In the genomic region with DNA sequence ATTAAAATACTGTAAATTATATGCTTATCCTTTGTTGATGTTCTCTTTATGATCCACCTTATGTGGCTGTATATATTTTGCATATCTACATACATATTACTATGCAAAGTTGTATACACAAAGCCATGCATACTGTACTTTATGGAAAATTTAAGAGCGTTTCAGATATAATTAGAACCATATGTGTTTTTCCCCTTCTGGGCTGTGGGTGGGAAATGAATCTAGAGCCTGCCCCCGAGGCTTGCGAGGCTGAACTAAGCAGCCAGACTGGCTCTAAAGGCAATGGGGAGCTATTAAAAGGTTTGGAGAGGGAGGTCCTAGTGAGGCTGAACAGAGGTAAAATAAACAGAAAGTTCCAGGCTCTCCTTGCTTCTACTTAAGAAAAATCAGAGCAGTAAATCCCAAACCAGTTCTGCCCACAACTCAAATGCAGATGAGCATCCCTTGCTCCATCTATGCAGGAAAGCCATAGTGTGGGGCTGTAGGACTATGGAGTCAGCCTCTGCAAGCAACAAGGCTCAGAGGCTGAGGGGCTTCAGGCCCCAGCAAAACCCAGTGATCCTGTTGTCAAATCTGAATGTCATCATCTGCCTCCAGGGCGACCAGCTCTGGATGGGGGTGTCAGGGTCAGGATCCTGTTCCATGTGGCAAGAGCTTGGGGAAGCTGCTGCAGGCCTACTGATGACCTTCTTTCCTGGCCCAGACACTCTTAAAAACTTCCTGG, we compare ENCODE assay signal across 8 cellular contexts. TPM values are rescaled to one million over a fixed set of nuclear protein-coding genes. Genes with fewer than 3 reads are reported as not detected.
DNase-seq lines count a peak whose midpoint lies in the region; ATAC-seq and TF ChIP-seq lines count a peak whose summit lies in the region.

No MANE protein-coding gene starts in this region.

- H3K27ac Mint-ChIP-seq in neural crest cell (ENCODE audit: unreplicated experiment), result peak overlapping the region; percentile 97

- TF ChIP-seq CTCF in neural crest cell (conservative IDR thresholded peaks at IDR 0.05), result no peak

- H3K4me1 Mint-ChIP-seq in neural crest cell, result peaks cover 57% of the 10 kb centered on the region

- peak overlapping the region; percentile 85 for H3K4me3 Mint-ChIP-seq in neural crest cell

- H3K4me1 ChIP-seq in NT2/D1 (ENCODE audit: insufficient read depth, insufficient read length), result peaks cover 4% of the 10 kb centered on the region
- peaks cover 46 to 53% of the 10 kb centered on the region in 2 donors for H3K4me1 ChIP-seq in duodenal mucosa (ENCODE audit: control insufficient read depth in 1 of 2, insufficient read depth in 2 of 2, low read length in 2 of 2)

- H3K9me3 ChIP-seq in NT2/D1 (ENCODE audit: insufficient read depth, low read length), result no peaks in the 10 kb centered on the region
- H3K9me3 ChIP-seq in duodenal mucosa (ENCODE audit: control insufficient read depth in 1 of 2, low read length in 2 of 2), result no peaks in the 10 kb centered on the region

- H3K4me3 ChIP-seq in NT2/D1 (ENCODE audit: insufficient read length, low read depth), result no peak overlapping the region
- peak overlapping the region in 1 of 2 donors; percentile 84 for H3K4me3 ChIP-seq in duodenal mucosa (ENCODE audit: low read depth in 1 of 2, low read length in 2 of 2)

- H3K36me3 ChIP-seq in NT2/D1 (ENCODE audit: insufficient read depth, insufficient read length, low read length), result no peaks in the 10 kb centered on the region
- H3K36me3 ChIP-seq in duodenal mucosa (ENCODE audit: control insufficient read depth in 1 of 2, insufficient read depth in 2 of 2, low read length in 2 of 2), result no peaks in the 10 kb centered on the region

- peak overlapping the region; percentile 89 for H3K27ac ChIP-seq in duodenal mucosa (ENCODE audit: low read depth, low read length)

- no peaks in the 10 kb centered on the region for H3K9me3 Mint-ChIP-seq in neural crest cell

- H3K9ac ChIP-seq in NT2/D1 (ENCODE audit: insufficient read length, low read depth) (peak overlapping the region; percentile 54), duodenal mucosa (ENCODE audit: low read depth in 1 of 2, low read length in 2 of 2) (peak overlapping the region; percentile 69 to 82)

- no peak for ATAC-seq in HG03457 (IDR thresholded peaks at IDR 0.05; ENCODE audit: unreplicated experiment)
- no peak for ATAC-seq in HG03196 (IDR thresholded peaks at IDR 0.05; ENCODE audit: unreplicated experiment)

- H3K27me3 ChIP-seq in NT2/D1 (ENCODE audit: insufficient read depth, insufficient read length) (no peaks in the 10 kb centered on the region), duodenal mucosa (ENCODE audit: control insufficient read depth in 1 of 2, insufficient read depth in 2 of 2, low read length in 2 of 2) (no peaks in the 10 kb centered on the region)

- DNase-seq in EL, result peak; percentile 87
- no peak for DNase-seq in NT2/D1 (ENCODE audit: low read depth, low spot score)
- no peak for DNase-seq in neural crest cell (ENCODE audit: low read depth, low spot score)
- DNase-seq in NCI-H2107 (lab: John Stamatoyannopoulos, UW), result no peak
- DNase-seq in SW480 (ENCODE audit: low spot score), result no peak

- no peaks in the 10 kb centered on the region for H3K36me3 Mint-ChIP-seq in neural crest cell (ENCODE audit: low read depth)

- H3K27me3 Mint-ChIP-seq in neural crest cell (ENCODE audit: low read depth), result no peaks in the 10 kb centered on the region

RNA-seq across cellular contexts. Expression of a gene that starts 14.1 kb away (rescaled TPM):
- 68.6 and 80.1 TPM in 2 replicates for total RNA-seq in neural crest cell

RNA-seq across cellular contexts. Expression of a gene that starts 43.6 kb away (rescaled TPM):
- total RNA-seq in neural crest cell, result 31.5 and 35.6 TPM in 2 replicates

RNA-seq across cellular contexts. Expression of a gene that starts 43.8 kb away (rescaled TPM):
- 53.2 and 57.5 TPM in 2 replicates for total RNA-seq in neural crest cell
